Comparison of ENCODE assay signal across 12 cellular contexts in the genomic region with DNA sequence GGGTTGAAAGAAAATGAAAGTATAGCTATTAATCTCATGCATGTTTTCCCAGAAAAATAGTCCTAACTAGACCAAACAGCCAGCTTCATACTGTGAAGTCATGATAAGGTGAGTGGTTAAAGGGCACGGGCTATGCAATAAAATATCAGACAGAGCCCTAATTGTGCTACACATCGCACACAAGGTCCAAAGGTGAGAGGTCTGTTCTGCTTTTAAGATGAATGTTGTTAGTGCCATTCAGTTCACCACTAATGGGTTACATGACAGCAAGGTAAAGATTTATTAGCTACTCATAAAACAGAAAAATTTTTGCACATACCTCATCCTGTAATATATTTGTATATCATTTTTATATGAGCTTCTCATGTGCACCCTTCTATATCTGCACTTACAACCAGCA.
DNase-seq lines count a peak whose midpoint lies in the region; ATAC-seq, FAIRE-seq and TF ChIP-seq lines count a peak whose summit lies in the region.
"Had no signal": no experiment of that assay in that cellular context is flagged by ENCODE, and none has a peak within 500 bp of the region (broad histone marks: within the 10 kb centered on the region; RNA-seq: fewer than 3 reads in every experiment).

No MANE protein-coding gene starts in this region.

- in situ Hi-C loops in HepG2 (cut with HindIII; ENCODE audit: extremely low pct_ligation_motif_present, low pct_unique_long_range_greater_than_20kb): loop anchor here (5.0 kb wide), 1 partner anchor 144 kb away; no protein-coding TSS in a partner anchor

- peak overlapping the region; percentile 72 for H3K4me3 Mint-ChIP-seq in activated B cell treated with CpG ODN at 0.5 μM for 24 hours
- H3K4me3 Mint-ChIP-seq: CD14-positive monocyte had no signal

- no peaks in the 10 kb centered on the region for H3K36me3 Mint-ChIP-seq in activated B cell treated with CpG ODN at 0.5 μM for 24 hours (ENCODE audit: low read depth)
- H3K36me3 Mint-ChIP-seq: CD14-positive monocyte had no signal

- no peaks in the 10 kb centered on the region for H4K20me1 ChIP-seq in HepG2 (ENCODE audit: insufficient read depth, low read length)

- ATAC-seq in A549 (no peak), activated B cell treated with CpG ODN at 0.5 μM for 24 hours (ENCODE audit: low read depth) (peak; percentile 27), HepG2 (peak; percentile 62), HG02759 (IDR thresholded peaks at IDR 0.05; ENCODE audit: unreplicated experiment) (no peak)

- WGBS in A549 (ENCODE audit: missing lambda C conversion rate): 30% methylated on average over 2 of the region's 2 CpGs
- WGBS in HepG2 (ENCODE audit: low lambda C conversion rate): 0% methylated on average over 2 of the region's 2 CpGs

- H3K9me3 Mint-ChIP-seq in activated B cell treated with CpG ODN at 0.5 μM for 24 hours: no peaks in the 10 kb centered on the region

- H3K4me2 ChIP-seq in A549 (peak overlapping the region; percentile 60), HepG2 (ENCODE audit: low read depth, low read length) (peak overlapping the region; percentile 8; the same call in 1 of the 2 replicates)

- no peak for FAIRE-seq in A549 (lab: Jason Lieb, UNC)
- FAIRE-seq in H54 (lab: Jason Lieb, UNC): peak; percentile 41
- no peak for FAIRE-seq in HepG2 (lab: Jason Lieb, UNC)
- no peak for FAIRE-seq in GM12892 (lab: Jason Lieb, UNC)

- BruUV-seq in HepG2 (replicated peaks; lab: Mats Ljungman, UMichigan): no TSS peak

- H3K79me2 ChIP-seq in HepG2 (ENCODE audit: insufficient read depth, low read length): no peaks in the 10 kb centered on the region

- TF ChIP-seq EP300 in A549 (IDR thresholded peaks at IDR 0.05): no peak
- no peak for TF ChIP-seq EP300 in HepG2 (IDR thresholded peaks at IDR 0.05; ENCODE audit: low read depth in 2 of 2, low read length in 2 of 2)
- TF ChIP-seq EP300 in HepG2 (CRISPR knock-in tag; IDR thresholded peaks at IDR 0.05; ENCODE audit: borderline replicate concordance): no peak

- DNase-seq in A549 (ENCODE audit: low read depth in 1 of 2, low spot score in 1 of 2) (no peak), H54 (ENCODE audit: insufficient read length, low spot score) (no peak), activated B cell treated with CpG ODN at 0.5 μM for 24 hours (no peak), HepG2 (ENCODE audit: low spot score) (peak; percentile 39), GM12892 (ENCODE audit: insufficient read length) (no peak), kidney glomerular epithelial cell (lab: John Stamatoyannopoulos, UW) (no peak), superior temporal gyrus (ENCODE audit: extremely low spot score) (no peak)
- DNase-seq: activated CD4-positive, alpha-beta T cell treated with anti-CD3 and anti-CD28 coated beads, Interleukin-2, amount 50 U/mL, for 4 hours; NCI-H1092 treated with DMSO at 0.1 percent for 48 hours had no signal

- H3K36me3 ChIP-seq in HepG2 (replicated peaks in 1 of 2; ENCODE audit: control insufficient read depth in 1 of 2, insufficient read depth in 2 of 2, low read length in 2 of 2): no peaks in the 10 kb centered on the region
- H3K36me3 ChIP-seq: breast epithelium had no signal

- no peak overlapping the region for H3K4me3 ChIP-seq in A549
- no peak overlapping the region for H3K4me3 ChIP-seq in HepG2 (replicated peaks in 1 of 3; ENCODE audit: insufficient read depth in 1 of 3, low read depth in 2 of 3, low read length in 3 of 3)
- H3K4me3 ChIP-seq: breast epithelium had no signal

- TF ChIP-seq POLR2A in A549 (IDR thresholded peaks at IDR 0.05; ENCODE audit: low read length) (no peak), H54 (IDR thresholded peaks at IDR 0.05; ENCODE audit: low read depth, low read length) (no peak), HepG2 (IDR thresholded peaks at IDR 0.05; ENCODE audit: insufficient read depth in 1 of 2, low read depth in 2 of 2, low read length in 2 of 2) (no peak), GM12892 (IDR thresholded peaks at IDR 0.05; ENCODE audit: low read depth, low read length) (no peak)

- H3K4me1 ChIP-seq in A549: peaks cover 37% of the 10 kb centered on the region
- H3K4me1 ChIP-seq in HepG2 (ENCODE audit: insufficient read depth, low read length): peaks cover 11% of the 10 kb centered on the region
- H3K4me1 ChIP-seq: breast epithelium had no signal

- H3K27me3 Mint-ChIP-seq in activated B cell treated with CpG ODN at 0.5 μM for 24 hours: no peaks in the 10 kb centered on the region

- CTCF ChIA-PET in A549 (lab: Yijun Ruan, JAX) (interaction anchor here (0.6 to 5.5 kb wide), 9 partner anchors 14 to 198 kb away, joined by 3 to 49 read pairs (median 5); no protein-coding TSS in a partner anchor), activated B cell treated with CpG ODN at 0.5 μM for 24 hours (lab: Charles Lee) (interaction anchor here (0.8 to 6.9 kb wide), 41 partner anchors 10 to 208 kb away, joined by 3 to 106 read pairs (median 5); a partner anchor contains a TSS), HepG2 (lab: Yijun Ruan, JAX; ENCODE audit: low intra/inter-chr PET ratio, low total read pairs) (interaction anchor here (0.6 to 3.1 kb wide), 3 partner anchors 61 to 198 kb away, joined by 4 to 33 read pairs (median 6); no protein-coding TSS in a partner anchor)

- no peak for TF ChIP-seq CTCF in A549 (IDR thresholded peaks at IDR 0.05)
- no peak for TF ChIP-seq CTCF in activated B cell treated with CpG ODN at 0.5 μM for 24 hours (IDR thresholded peaks at IDR 0.05)
- no peak for TF ChIP-seq CTCF in HepG2 (CRISPR knock-in tag; IDR thresholded peaks at IDR 0.05)

- H2AFZ ChIP-seq in HepG2 (ENCODE audit: low read length): no peak overlapping the region

- TF ChIP-seq RAD21 in A549 (conservative IDR thresholded peaks at IDR 0.05 in 1 of 2, IDR thresholded peaks at IDR 0.05 in 1 of 2): no peak
- TF ChIP-seq RAD21 in HepG2 (CRISPR knock-in tag; IDR thresholded peaks at IDR 0.05): no peak

- intact Hi-C loops in activated B cell treated with CpG ODN at 0.5 μM for 24 hours (cut with micrococcal nuclease) (loop anchor here (1.0 to 5.0 kb wide), 5 partner anchors 8 to 619 kb away; a partner anchor contains a TSS), HepG2 (cut with micrococcal nuclease; ENCODE audit: unreplicated experiment) (loop anchor here (1.0 to 2.0 kb wide), 2 partner anchors 61 to 106 kb away; a partner anchor contains a TSS)

- H3K9ac ChIP-seq in HepG2 (ENCODE audit: insufficient read depth, low read depth, low read length): no peak overlapping the region

- H3K9me3 ChIP-seq in A549 (no peaks in the 10 kb centered on the region), HepG2 (ENCODE audit: low read length) (no peaks in the 10 kb centered on the region)
- H3K9me3 ChIP-seq: breast epithelium had no signal

- no peaks in the 10 kb centered on the region for H3K27me3 ChIP-seq in HepG2 (ENCODE audit: control insufficient read depth in 1 of 2, insufficient read depth in 2 of 2, low read length in 2 of 2)
- H3K27me3 ChIP-seq: breast epithelium had no signal

- H3K27ac ChIP-seq in A549 (peak overlapping the region; percentile 17 to 54; a peak in 4 of 6 replicates), HepG2 (ENCODE audit: extremely low read length, insufficient read depth, low read length) (no peak overlapping the region)

- H3K4me1 Mint-ChIP-seq in activated B cell treated with CpG ODN at 0.5 μM for 24 hours: peaks cover 44% of the 10 kb centered on the region

- H3K27ac Mint-ChIP-seq in activated B cell treated with CpG ODN at 0.5 μM for 24 hours: peak overlapping the region; percentile 95

- POLR2A ChIA-PET in A549 (lab: Yijun Ruan, JAX) (interaction anchor here (0.9 to 2.9 kb wide), 2 partner anchors 17 to 105 kb away, joined by 4 to 14 read pairs; a partner anchor contains a TSS), activated B cell treated with CpG ODN at 0.5 μM for 24 hours (lab: Charles Lee) (interaction anchor here (0.7 to 4.3 kb wide), 28 partner anchors 10 to 208 kb away, joined by 3 to 114 read pairs (median 8); a partner anchor contains a TSS), HepG2 (lab: Yijun Ruan, JAX) (no interaction called here)

TF ChIP-seq in A549, 52 proteins besides CTCF, POLR2A, EP300 and RAD21 (continues in another document):
- TF ChIP-seq CHD4 (IDR thresholded peaks at IDR 0.05; ENCODE audit: borderline replicate concordance): no peak
- TF ChIP-seq, protein P1, sequence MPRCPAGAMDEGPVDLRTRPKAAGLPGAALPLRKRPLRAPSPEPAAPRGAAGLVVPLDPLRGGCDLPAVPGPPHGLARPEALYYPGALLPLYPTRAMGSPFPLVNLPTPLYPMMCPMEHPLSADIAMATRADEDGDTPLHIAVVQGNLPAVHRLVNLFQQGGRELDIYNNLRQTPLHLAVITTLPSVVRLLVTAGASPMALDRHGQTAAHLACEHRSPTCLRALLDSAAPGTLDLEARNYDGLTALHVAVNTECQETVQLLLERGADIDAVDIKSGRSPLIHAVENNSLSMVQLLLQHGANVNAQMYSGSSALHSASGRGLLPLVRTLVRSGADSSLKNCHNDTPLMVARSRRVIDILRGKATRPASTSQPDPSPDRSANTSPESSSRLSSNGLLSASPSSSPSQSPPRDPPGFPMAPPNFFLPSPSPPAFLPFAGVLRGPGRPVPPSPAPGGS (IDR thresholded peaks at IDR 0.05): no peak
- TF ChIP-seq, protein P2, sequence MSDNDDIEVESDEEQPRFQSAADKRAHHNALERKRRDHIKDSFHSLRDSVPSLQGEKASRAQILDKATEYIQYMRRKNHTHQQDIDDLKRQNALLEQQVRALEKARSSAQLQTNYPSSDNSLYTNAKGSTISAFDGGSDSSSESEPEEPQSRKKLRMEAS (IDR thresholded peaks at IDR 0.05): no peak

TF ChIP-seq in HepG2, 621 proteins besides CTCF, POLR2A, EP300 and RAD21:
- peak; percentile 23; the same call in 1 of the 2 replicates for TF ChIP-seq NCOR1 (IDR thresholded peaks at IDR 0.05; ENCODE audit: borderline replicate concordance, low read length)
- TF ChIP-seq, protein P3, sequence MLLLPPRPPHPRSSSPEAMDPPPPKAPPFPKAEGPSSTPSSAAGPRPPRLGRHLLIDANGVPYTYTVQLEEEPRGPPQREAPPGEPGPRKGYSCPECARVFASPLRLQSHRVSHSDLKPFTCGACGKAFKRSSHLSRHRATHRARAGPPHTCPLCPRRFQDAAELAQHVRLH (CRISPR knock-in tag; IDR thresholded peaks at IDR 0.05; ENCODE audit: borderline replicate concordance, low read depth): no peak
- no peak for TF ChIP-seq ISX (CRISPR knock-in tag; conservative IDR thresholded peaks at IDR 0.05)
- no peak for TF ChIP-seq ZNF33A (CRISPR knock-in tag; IDR thresholded peaks at IDR 0.05; ENCODE audit: borderline replicate concordance)
- no peak for TF ChIP-seq ZFP36L1 (CRISPR knock-in tag; IDR thresholded peaks at IDR 0.05)
- TF ChIP-seq HNF4A (CRISPR knock-in tag; IDR thresholded peaks at IDR 0.05): 0 out of 2 replicates have a peak, but pooled peaks have one; percentile 16
TF ChIP-seq in HepG2: peak in this region for 2.

Comparison
In these comparisons a context has a peak if more than half of its experiments do, and no peak if none do; other contexts are left out.
1. ATAC-seq: peak in activated B cell treated with CpG ODN at 0.5 μM for 24 hours (single experiment) and HepG2 (single experiment); none in A549 (0 of 2) and HG02759 (single experiment).